In genomic region chr17:70343134-70343533, GRCh38 we compare ENCODE assay signal across 21 cellular contexts.
DNase-seq lines count a peak whose midpoint lies in the region; ATAC-seq and TF ChIP-seq lines count a peak whose summit lies in the region.
"Had no signal": no experiment of that assay in that cellular context is flagged by ENCODE, and none has a peak within 500 bp of the region (broad histone marks: within the 10 kb centered on the region; RNA-seq: fewer than 3 reads in every experiment).

No MANE protein-coding gene starts in this region.

- TF ChIP-seq POLR2A in breast epithelium (IDR thresholded peaks at IDR 0.05): no peak

- H3K4me3 Mint-ChIP-seq in MCF 10A (ENCODE audit: unreplicated experiment): no peak overlapping the region
- H3K4me3 Mint-ChIP-seq in dendritic cell treated with granulocyte-macrophage colony-stimulating factor and Interleukin-4, amounts not matched to agents 40 ng/mL and 50 ng/mL, for 4 days: no peak overlapping the region
- H3K4me3 Mint-ChIP-seq: CD4-positive, CD25-positive, alpha-beta regulatory T cell; CD8-positive, alpha-beta memory T cell had no signal

- H3K4me1 ChIP-seq in breast epithelium: no peaks in the 10 kb centered on the region
- H3K4me1 ChIP-seq: BE2C had no signal

- no peak overlapping the region for H3K4me3 ChIP-seq in breast epithelium

- intact Hi-C loops in MCF 10A (cut with micrococcal nuclease): no loop called here
- intact Hi-C loops in breast epithelium (cut with DNase I; ENCODE audit: low total_unique reads): loop anchor here (2.0 kb wide), 1 partner anchor 14 kb away; no protein-coding TSS in a partner anchor
- intact Hi-C loops in dendritic cell treated with granulocyte-macrophage colony-stimulating factor and Interleukin-4, amounts not matched to agents 40 ng/mL and 50 ng/mL, for 4 days (cut with micrococcal nuclease): no loop called here

- no peak for ATAC-seq in GM18909 (IDR thresholded peaks at IDR 0.05; ENCODE audit: poor library complexity, unreplicated experiment)
- ATAC-seq: HCT116, HepG2 had no signal

- no TSS peak for BruUV-seq in MCF 10A (replicated peaks; lab: Mats Ljungman, UMichigan)

- H3K27ac ChIP-seq in breast epithelium: no peak overlapping the region

- POLR2A ChIA-PET in MCF 10A (lab: Yijun Ruan, JAX): interaction anchor here (0.6 kb wide), 1 partner anchor 47 kb away, joined by 3 read pairs; no protein-coding TSS in a partner anchor

- H3K36me3 Mint-ChIP-seq in MCF 10A (ENCODE audit: insufficient read depth, unreplicated experiment): no peaks in the 10 kb centered on the region
- no peaks in the 10 kb centered on the region for H3K36me3 Mint-ChIP-seq in dendritic cell treated with granulocyte-macrophage colony-stimulating factor and Interleukin-4, amounts not matched to agents 40 ng/mL and 50 ng/mL, for 4 days (ENCODE audit: low read depth)
- H3K36me3 Mint-ChIP-seq: CD4-positive, CD25-positive, alpha-beta regulatory T cell; IgD-negative memory B cell had no signal

- no peaks in the 10 kb centered on the region for H3K36me3 ChIP-seq in breast epithelium
- H3K36me3 ChIP-seq: BE2C had no signal

- H3K4me1 Mint-ChIP-seq in MCF 10A (ENCODE audit: insufficient read depth, unreplicated experiment): peaks cover 6% of the 10 kb centered on the region
- H3K4me1 Mint-ChIP-seq in dendritic cell treated with granulocyte-macrophage colony-stimulating factor and Interleukin-4, amounts not matched to agents 40 ng/mL and 50 ng/mL, for 4 days (ENCODE audit: low read depth): peaks cover 12% of the 10 kb centered on the region
- H3K4me1 Mint-ChIP-seq: CD4-positive, CD25-positive, alpha-beta regulatory T cell had no signal

- H3K9me3 ChIP-seq in breast epithelium: no peaks in the 10 kb centered on the region
- H3K9me3 ChIP-seq: BE2C had no signal

- CTCF ChIA-PET in MCF 10A (lab: Yijun Ruan, JAX): interaction anchor here (1.1 kb wide), 1 partner anchor 14 kb away, joined by 4 read pairs; no protein-coding TSS in a partner anchor

- no peaks in the 10 kb centered on the region for H3K27me3 ChIP-seq in breast epithelium
- H3K27me3 ChIP-seq: BE2C had no signal

- DNase-seq in NCI-H1436 (lab: John Stamatoyannopoulos, UW) (peak; percentile 46), NCI-H1436 treated with DMSO at 0.1 percent for 48 hours (lab: John Stamatoyannopoulos, UW) (no peak), MCF 10A (ENCODE audit: unreplicated experiment) (no peak), breast epithelium (ENCODE audit: low spot score in 2 of 2) (no peak), NCI-H146 (lab: John Stamatoyannopoulos, UW) (no peak)
- DNase-seq: 8988T; BE2C; C1 segment of cervical spinal cord; CD4-positive, CD25-positive, alpha-beta regulatory T cell; CD8-positive, alpha-beta memory T cell; COR-L47; DMS153; DMS79; GDM1; GOT3; H7 had no signal

- no peaks in the 10 kb centered on the region for H3K9me3 Mint-ChIP-seq in MCF 10A (ENCODE audit: unreplicated experiment)
- no peaks in the 10 kb centered on the region for H3K9me3 Mint-ChIP-seq in dendritic cell treated with granulocyte-macrophage colony-stimulating factor and Interleukin-4, amounts not matched to agents 40 ng/mL and 50 ng/mL, for 4 days
- H3K9me3 Mint-ChIP-seq: CD8-positive, alpha-beta memory T cell had no signal

- H3K27ac Mint-ChIP-seq in MCF 10A (ENCODE audit: low read depth, unreplicated experiment): peak overlapping the region; percentile 85
- peak overlapping the region; percentile 81 for H3K27ac Mint-ChIP-seq in dendritic cell treated with granulocyte-macrophage colony-stimulating factor and Interleukin-4, amounts not matched to agents 40 ng/mL and 50 ng/mL, for 4 days
- H3K27ac Mint-ChIP-seq: CD4-positive, CD25-positive, alpha-beta regulatory T cell; CD8-positive, alpha-beta memory T cell; IgD-negative memory B cell had no signal

- TF ChIP-seq CTCF in MCF 10A (IDR thresholded peaks at IDR 0.05; ENCODE audit: unreplicated experiment) (no peak), breast epithelium (IDR thresholded peaks at IDR 0.05) (no peak)

- H3K27me3 Mint-ChIP-seq in MCF 10A (ENCODE audit: insufficient read depth, unreplicated experiment): no peaks in the 10 kb centered on the region
- H3K27me3 Mint-ChIP-seq in dendritic cell treated with granulocyte-macrophage colony-stimulating factor and Interleukin-4, amounts not matched to agents 40 ng/mL and 50 ng/mL, for 4 days: no peaks in the 10 kb centered on the region
- H3K27me3 Mint-ChIP-seq: CD4-positive, CD25-positive, alpha-beta regulatory T cell; CD8-positive, alpha-beta memory T cell; IgD-negative memory B cell had no signal
